In the genomic region with DNA sequence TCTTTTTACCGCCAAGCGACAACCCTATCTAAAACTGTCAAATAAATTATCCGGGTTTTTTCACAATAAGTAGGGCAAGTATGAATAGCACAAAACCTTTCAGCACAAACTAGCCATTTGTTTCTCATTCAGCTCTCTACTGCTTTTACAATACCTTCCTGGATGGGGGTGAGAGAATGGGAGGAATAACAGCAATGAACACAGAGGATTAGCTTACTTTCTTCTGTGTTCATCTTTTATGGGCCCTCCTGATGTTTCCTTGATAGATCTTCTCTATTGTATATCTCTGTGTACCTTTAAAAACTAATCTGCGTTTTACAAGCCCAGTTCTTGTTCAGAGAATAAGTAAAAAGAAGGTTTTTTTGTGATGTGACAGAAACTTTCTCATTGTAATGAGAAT, we compare ENCODE assay signal across 15 cellular contexts. TPM values are rescaled to one million over a fixed set of nuclear protein-coding genes. Genes with fewer than 3 reads are reported as not detected.
DNase-seq lines count a peak whose midpoint lies in the region; ATAC-seq and TF ChIP-seq lines count a peak whose summit lies in the region.
"Had no signal": no experiment of that assay in that cellular context is flagged by ENCODE, and none has a peak within 500 bp of the region (broad histone marks: within the 10 kb centered on the region; RNA-seq: fewer than 3 reads in every experiment).

No MANE protein-coding gene starts in this region.

- H3K14ac ChIP-seq in H9 (ENCODE audit: insufficient read depth, low read length): no peak overlapping the region

- H3K56ac ChIP-seq in H9 (ENCODE audit: insufficient read length, low read depth, low read length) (no peak overlapping the region), mesendoderm (ENCODE audit: low read length) (no peak overlapping the region)

- H3K4me2 ChIP-seq in H9 (ENCODE audit: insufficient read depth, insufficient read length, low read length) (peak overlapping the region; percentile 8), mesendoderm (ENCODE audit: low read length) (no peak overlapping the region)

- H3K4me3 ChIP-seq in HUES64 (ENCODE audit: low read length): no peak overlapping the region
- H3K4me3 ChIP-seq in mesendoderm (ENCODE audit: low read length): no peak overlapping the region
- no peak overlapping the region for H3K4me3 ChIP-seq in thyroid gland (replicated peaks in 1 of 3)

- H3K4me1 ChIP-seq in H9 (ENCODE audit: insufficient read depth, low read length) (peaks cover 12% of the 10 kb centered on the region), HUES64 (ENCODE audit: insufficient read depth, low read length) (peaks cover 31% of the 10 kb centered on the region), mesendoderm (ENCODE audit: control insufficient read depth, low read depth, low read length) (no peaks in the 10 kb centered on the region), thyroid gland (no peaks in the 10 kb centered on the region)

- H3K27me3 Mint-ChIP-seq in H9 (ENCODE audit: low read depth): no peaks in the 10 kb centered on the region; the same call in 1 of the 2 replicates
- H3K27me3 Mint-ChIP-seq in activated T-cell treated with anti-CD3 and anti-CD28 coated beads, Interleukin-2, amount 50 U/mL, for 4 hours (ENCODE audit: low read depth): peaks cover 11% of the 10 kb centered on the region

- H3K36me3 Mint-ChIP-seq in H9 (ENCODE audit: insufficient read depth in 1 of 3, low read depth in 3 of 3): peaks cover 0 to 7% (median 0%) of the 10 kb centered on the region in 3 experiments; a peak in 1 of 7 replicates
- H3K36me3 Mint-ChIP-seq in activated T-cell treated with anti-CD3 and anti-CD28 coated beads, Interleukin-2, amount 50 U/mL, for 4 hours (ENCODE audit: insufficient read depth): no peaks in the 10 kb centered on the region
- H3K36me3 Mint-ChIP-seq: CD4-positive, alpha-beta memory T cell had no signal

- H2BK15ac ChIP-seq in H9 (ENCODE audit: low read depth, low read length) (no peak overlapping the region), mesendoderm (replicated peaks; ENCODE audit: low read depth) (peak overlapping the region; percentile 85)

- H3K27ac ChIP-seq in H9 (ENCODE audit: insufficient read length, low read depth, low read length) (no peak overlapping the region), HUES64 (ENCODE audit: low read depth, low read length) (peak overlapping the region; percentile 62; the same call in 1 of the 2 replicates), mesendoderm (ENCODE audit: low read depth, low read length) (no peak overlapping the region), thyroid gland (no peak overlapping the region)

- H2BK120ac ChIP-seq in H9 (ENCODE audit: low read depth, low read length, poor library complexity, severe bottlenecking) (no peak overlapping the region), mesendoderm (ENCODE audit: low read depth, low read length) (no peak overlapping the region)

- no peak for TF ChIP-seq POLR2A in thyroid gland (IDR thresholded peaks at IDR 0.05)

- H2AFZ ChIP-seq in H9 (ENCODE audit: low read length): no peak overlapping the region

- H3T11ph ChIP-seq in H9 (ENCODE audit: low read length): no peak overlapping the region

- TF ChIP-seq CTCF in H9 (conservative IDR thresholded peaks at IDR 0.05) (no peak), thyroid gland (IDR thresholded peaks at IDR 0.05) (no peak)

- H2BK20ac ChIP-seq in H9 (ENCODE audit: low read depth, low read length, poor library complexity, severe bottlenecking): no peak overlapping the region

- H3K27ac Mint-ChIP-seq in H9: peak overlapping the region in 2 of 3 experiments; percentile 32 to 81; a peak in 4 of 7 replicates
- H3K27ac Mint-ChIP-seq: CD4-positive, alpha-beta memory T cell had no signal

- H3K9ac ChIP-seq in H9 (ENCODE audit: extremely low read depth, insufficient read length, low read length) (no peak overlapping the region), HUES64 (ENCODE audit: low read depth, low read length) (0 out of 2 replicates have a peak overlapping the region, but pooled peaks have one; percentile 18), mesendoderm (ENCODE audit: low read length) (no peak overlapping the region)

- no peak overlapping the region for H3K23ac ChIP-seq in H9 (ENCODE audit: insufficient read length, low read depth, low read length)
- no peak overlapping the region for H3K23ac ChIP-seq in mesendoderm (ENCODE audit: low read length)

- H4K91ac ChIP-seq in H9 (ENCODE audit: insufficient read length, low read depth, low read length): no peak overlapping the region

- H3K18ac ChIP-seq in H9 (ENCODE audit: insufficient read length, low read depth, low read length) (no peak overlapping the region), mesendoderm (ENCODE audit: low read length) (no peak overlapping the region)

- no peaks in the 10 kb centered on the region; a peak in 1 of 5 replicates for H3K9me3 Mint-ChIP-seq in H9
- H3K9me3 Mint-ChIP-seq in activated T-cell treated with anti-CD3 and anti-CD28 coated beads, Interleukin-2, amount 50 U/mL, for 4 hours: no peaks in the 10 kb centered on the region

- H4K5ac ChIP-seq in H9 (ENCODE audit: insufficient read length, low read depth, low read length): no peak overlapping the region
- no peak overlapping the region for H4K5ac ChIP-seq in mesendoderm (ENCODE audit: low read length)

- H2BK5ac ChIP-seq in H9 (ENCODE audit: insufficient read length, low read length) (no peak overlapping the region), mesendoderm (ENCODE audit: low read length) (no peak overlapping the region)

- H3K4ac ChIP-seq in H9 (ENCODE audit: low read depth, low read length) (no peak overlapping the region), mesendoderm (ENCODE audit: low read depth, low read length) (no peak overlapping the region)

- H2AK5ac ChIP-seq in H9 (ENCODE audit: insufficient read length, low read length): no peak overlapping the region
- no peak overlapping the region for H2AK5ac ChIP-seq in mesendoderm (ENCODE audit: low read length)

- no peak for ATAC-seq in activated T-cell treated with anti-CD3 and anti-CD28 coated beads, Interleukin-2, amount 50 U/mL, for 4 hours
- ATAC-seq: HCT116 had no signal

- no peaks in the 10 kb centered on the region for H3K79me2 ChIP-seq in H9 (ENCODE audit: insufficient read depth, low read length)
- no peaks in the 10 kb centered on the region for H3K79me2 ChIP-seq in mesendoderm (ENCODE audit: control insufficient read depth, insufficient read depth, low read length)

- H3K79me1 ChIP-seq in H9 (ENCODE audit: insufficient read depth, low read depth, low read length, poor library complexity, severe bottlenecking): no peaks in the 10 kb centered on the region
- H3K79me1 ChIP-seq in mesendoderm (ENCODE audit: low read length): no peaks in the 10 kb centered on the region

- H3K27me3 ChIP-seq in H9 (ENCODE audit: insufficient read depth, low read length) (no peaks in the 10 kb centered on the region), HUES64 (ENCODE audit: insufficient read depth, low read length) (no peaks in the 10 kb centered on the region), mesendoderm (ENCODE audit: insufficient read depth, low read length, poor library complexity) (no peaks in the 10 kb centered on the region), thyroid gland (no peaks in the 10 kb centered on the region)

- H2BK12ac ChIP-seq in H9 (ENCODE audit: insufficient read length, low read depth, low read length): no peak overlapping the region

- H3K36me3 ChIP-seq in HUES64 (ENCODE audit: insufficient read depth, low read length) (no peaks in the 10 kb centered on the region), mesendoderm (ENCODE audit: control insufficient read depth, insufficient read depth, low read length) (no peaks in the 10 kb centered on the region), thyroid gland (no peaks in the 10 kb centered on the region)

- peak overlapping the region in 1 of 2 experiments; percentile 23; a peak in 2 of 5 replicates for H3K4me3 Mint-ChIP-seq in H9
- no peak overlapping the region for H3K4me3 Mint-ChIP-seq in activated T-cell treated with anti-CD3 and anti-CD28 coated beads, Interleukin-2, amount 50 U/mL, for 4 hours
- H3K4me3 Mint-ChIP-seq: CD4-positive, alpha-beta memory T cell had no signal

- H4K8ac ChIP-seq in H9 (replicated peaks; ENCODE audit: insufficient read length, low read depth, low read length) (no peak overlapping the region), mesendoderm (ENCODE audit: low read depth, low read length) (no peak overlapping the region)

- no peaks in the 10 kb centered on the region for H4K20me1 ChIP-seq in H9 (ENCODE audit: control insufficient read depth, insufficient read depth, insufficient read length)

- H3K9me3 ChIP-seq in H9 (ENCODE audit: control insufficient read depth, low read depth, low read length) (no peaks in the 10 kb centered on the region), HUES64 (ENCODE audit: insufficient read depth, low read depth, low read length) (no peaks in the 10 kb centered on the region), thyroid gland (no peaks in the 10 kb centered on the region)

- no CpG with 5 or more reads among the region's 4 CpGs for WGBS in H9 (ENCODE audit: extremely low coverage, insufficient read length, low lambda C conversion rate)
- 80% methylated on average over 3 of the region's 4 CpGs for WGBS in HUES64
- no CpG with 5 or more reads among the region's 4 CpGs for WGBS in mesendoderm (ENCODE audit: extremely low coverage, insufficient coverage, low lambda C conversion rate)
- WGBS in thyroid gland, 2 donors: 62 to 65% methylated on average over 4 of the region's 4 CpGs

- H3K4me1 Mint-ChIP-seq in H9: peaks cover 56 to 59% of the 10 kb centered on the region in 2 experiments
- no peaks in the 10 kb centered on the region for H3K4me1 Mint-ChIP-seq in activated T-cell treated with anti-CD3 and anti-CD28 coated beads, Interleukin-2, amount 50 U/mL, for 4 hours (ENCODE audit: low read depth)
- H3K4me1 Mint-ChIP-seq: CD4-positive, alpha-beta memory T cell had no signal

- no peaks in the 10 kb centered on the region for H3K23me2 ChIP-seq in H9 (ENCODE audit: insufficient read length, low read depth, low read length, poor library complexity, severe bottlenecking)

- DNase-seq in H9 (no peak), mesendoderm (no peak), thyroid gland (no peak), DMS53 (lab: John Stamatoyannopoulos, UW) (no peak), NCI-H2029 (lab: John Stamatoyannopoulos, UW) (no peak)
- no peak for DNase-seq in activated T-cell treated with anti-CD3 and anti-CD28 coated beads, Interleukin-2, amount 50 U/mL, for 4 hours
- DNase-seq: C1 segment of cervical spinal cord; Calu3; CD4-positive, alpha-beta memory T cell; COR-L47; DND-41 had no signal

- intact Hi-C loops in thyroid gland (cut with DNase I): no loop called here

RNA-seq across cellular contexts. Expression of gene APELA, which starts 55.3 kb away (rescaled TPM):
- total RNA-seq in H9 (2021) (135 and 140 TPM in 2 replicates), thyroid gland (1 to 10 TPM in 1 of 4 donors, not detected in 3; 2.1 TPM)
- polyA plus RNA-seq in HUES64 (2013, experiment 1 of 2): 39.9 TPM
- polyA plus RNA-seq in HUES64 (2013, experiment 2 of 2): 47.2 TPM
- polyA plus RNA-seq in mesendoderm (2013, experiment 1 of 2): 10.9 TPM
- polyA plus RNA-seq in mesendoderm (2013, experiment 2 of 2): 14.0 TPM
- total RNA-seq in activated T-cell treated with anti-CD3 and anti-CD28 coated beads, Interleukin-2, amount 50 U/mL, for 4 hours: not detected
- total RNA-seq: A172; Calu3; CD4-positive, alpha-beta memory T cell had no signal
- polyA plus RNA-seq: BJ; CD4-positive, alpha-beta memory T cell had no signal

Comparison
In these comparisons a context has a peak if more than half of its experiments do, and no peak if none do; other contexts are left out.
1. RNA of gene APELA, which starts 55.3 kb away (total RNA-seq): 135 to 140 TPM in H9; 2.1 TPM in thyroid gland and not detected in activated T-cell treated with anti-CD3 and anti-CD28 coated beads, Interleukin-2, amount 50 U/mL, for 4 hours; every median in the first group is over 10 times any median in the second.